1 cellular context compared by ENCODE assay signal in genomic region chr17:21275579-21276339, GRCh38.
TF ChIP-seq lines count a peak whose summit lies in the region.

No MANE protein-coding gene starts in this region.

TF ChIP-seq in GM12878, 131 proteins besides CTCF, POLR2A, EP300 and RAD21 (continued from another document and continues in another):
- TF ChIP-seq HSF1 (IDR thresholded peaks at IDR 0.05; ENCODE audit: low read depth, low read length) (no peak), TARDBP (IDR thresholded peaks at IDR 0.05; ENCODE audit: borderline replicate concordance) (no peak), E4F1 (IDR thresholded peaks at IDR 0.05; ENCODE audit: borderline replicate concordance, partially characterized antibody) (no peak), REST (IDR thresholded peaks at IDR 0.05; ENCODE audit: low read depth, low read length) (no peak), MAX (IDR thresholded peaks at IDR 0.05; ENCODE audit: low read depth, low read length) (peak; percentile 60; the same call in 1 of the 2 replicates), MLLT1 (IDR thresholded peaks at IDR 0.05) (no peak), BCL11A (IDR thresholded peaks at IDR 0.05; ENCODE audit: low read depth, low read length) (no peak), TCF12 (IDR thresholded peaks at IDR 0.05; ENCODE audit: low read depth, low read length) (0 out of 2 replicates have a peak, but pooled peaks have one; percentile 2), ZNF217 (IDR thresholded peaks at IDR 0.05) (no peak), FOXK2 (IDR thresholded peaks at IDR 0.05) (no peak), MYB (IDR thresholded peaks at IDR 0.05; ENCODE audit: borderline replicate concordance, low read depth, low read length) (no peak), MXI1 (IDR thresholded peaks at IDR 0.05; ENCODE audit: low read depth, low read length) (no peak; the same call in 1 of the 2 replicates), TCF7 (IDR thresholded peaks at IDR 0.05; ENCODE audit: borderline replicate concordance) (no peak), STAT3 (IDR thresholded peaks at IDR 0.05; ENCODE audit: low read depth, low read length) (no peak), SIN3A (IDR thresholded peaks at IDR 0.05; ENCODE audit: low read depth, low read length) (no peak), TCF3 (IDR thresholded peaks at IDR 0.05; ENCODE audit: borderline replicate concordance, insufficient read depth, low read depth, low read length) (no peak), RUNX3 (IDR thresholded peaks at IDR 0.05; ENCODE audit: low read length) (no peak), MTA2 (IDR thresholded peaks at IDR 0.05; ENCODE audit: low read depth) (no peak), CBX3 (IDR thresholded peaks at IDR 0.05; ENCODE audit: borderline replicate concordance, low read depth) (no peak), STAT1 (conservative IDR thresholded peaks at IDR 0.05) (no peak), ATF2 (IDR thresholded peaks at IDR 0.05; ENCODE audit: low read length) (no peak), RB1 (IDR thresholded peaks at IDR 0.05; ENCODE audit: borderline replicate concordance) (0 out of 2 replicates have a peak, but pooled peaks have one; percentile 24), IRF3 (IDR thresholded peaks at IDR 0.05) (peak; percentile 47; the same call in 1 of the 2 replicates), NBN (IDR thresholded peaks at IDR 0.05) (no peak), IKZF2 (IDR thresholded peaks at IDR 0.05) (no peak), E2F8 (IDR thresholded peaks at IDR 0.05; ENCODE audit: low read depth, partially characterized antibody) (no peak), ZNF274 (IDR thresholded peaks at IDR 0.05; ENCODE audit: insufficient read depth, insufficient read length) (no peak), SUPT20H (IDR thresholded peaks at IDR 0.05; ENCODE audit: borderline replicate concordance, control insufficient read depth, low read depth, low read length) (no peak), RCOR1 (conservative IDR thresholded peaks at IDR 0.05; ENCODE audit: low read depth, low read length) (no peak), ZBED1 (IDR thresholded peaks at IDR 0.05; ENCODE audit: borderline replicate concordance) (no peak), CUX1 (IDR thresholded peaks at IDR 0.05; ENCODE audit: insufficient replicate concordance, low read depth, low read length) (no peak), HCFC1 (IDR thresholded peaks at IDR 0.05; ENCODE audit: low read length) (no peak), HDAC2 (IDR thresholded peaks at IDR 0.05) (no peak), IRF4 (IDR thresholded peaks at IDR 0.05; ENCODE audit: low read depth, low read length) (no peak), PBX3 (IDR thresholded peaks at IDR 0.05; ENCODE audit: insufficient replicate concordance, low read depth, low read length) (no peak)
